In the genomic region with DNA sequence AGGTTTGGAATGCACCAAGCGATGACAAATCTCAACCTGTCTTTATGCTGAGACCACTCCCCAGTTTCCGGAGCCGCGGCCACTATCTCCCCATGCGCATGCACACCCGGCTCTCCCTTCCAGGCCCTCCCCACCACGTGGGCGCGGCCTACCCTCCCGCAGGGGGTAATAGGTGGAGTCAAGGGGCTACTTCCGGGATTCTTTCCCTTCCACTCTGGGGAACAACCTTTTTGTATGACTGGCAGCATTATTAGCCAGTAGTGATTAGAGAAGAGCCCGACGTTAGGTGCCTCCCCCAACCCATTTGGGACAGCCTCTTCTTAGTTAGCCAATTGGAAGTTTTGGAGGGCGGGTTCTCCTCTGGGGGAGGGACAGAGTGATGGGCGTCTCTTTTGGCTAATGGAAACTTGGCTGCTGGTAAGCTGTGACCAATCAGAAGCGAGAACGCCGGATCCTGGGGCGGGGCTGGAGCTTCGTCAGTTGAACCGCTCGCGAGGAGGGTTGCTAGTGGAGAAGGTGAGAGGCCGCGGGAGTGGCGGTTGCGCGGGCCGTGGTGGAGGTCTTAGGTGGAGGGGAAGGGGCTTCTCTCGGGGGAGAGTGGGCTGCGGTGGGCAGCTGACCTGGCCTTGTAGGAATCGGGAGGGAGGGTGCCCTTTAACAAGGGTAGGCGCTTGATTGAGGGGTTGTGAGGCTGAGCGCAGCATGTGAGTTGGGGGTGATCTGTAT, we compare ENCODE assay signal across 8 cellular contexts. TPM values are rescaled to one million over a fixed set of nuclear protein-coding genes. Genes with fewer than 3 reads are reported as not detected.
DNase-seq lines count a peak whose midpoint lies in the region; ATAC-seq and TF ChIP-seq lines count a peak whose summit lies in the region.

A gene with protein sequence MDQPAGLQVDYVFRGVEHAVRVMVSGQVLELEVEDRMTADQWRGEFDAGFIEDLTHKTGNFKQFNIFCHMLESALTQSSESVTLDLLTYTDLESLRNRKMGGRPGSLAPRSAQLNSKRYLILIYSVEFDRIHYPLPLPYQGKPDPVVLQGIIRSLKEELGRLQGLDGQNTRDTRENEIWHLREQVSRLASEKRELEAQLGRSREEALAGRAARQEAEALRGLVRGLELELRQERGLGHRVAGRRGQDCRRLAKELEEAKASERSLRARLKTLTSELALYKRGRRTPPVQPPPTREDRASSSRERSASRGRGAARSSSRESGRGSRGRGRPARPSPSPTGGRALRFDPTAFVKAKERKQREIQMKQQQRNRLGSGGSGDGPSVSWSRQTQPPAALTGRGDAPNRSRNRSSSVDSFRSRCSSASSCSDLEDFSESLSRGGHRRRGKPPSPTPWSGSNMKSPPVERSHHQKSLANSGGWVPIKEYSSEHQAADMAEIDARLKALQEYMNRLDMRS (plus strand): TSS at position 479 of the 726 bp plus-strand sequence. CDS start 7,552 bp downstream, outside the sequence.

- no peak within 1 kb of the TSS for H3K4ac ChIP-seq in H9 (ENCODE audit: low read depth, low read length)

- H3K27me3 ChIP-seq in H9 (ENCODE audit: insufficient read depth, low read length): no peaks in the 10 kb centered on the region
- no peaks in the 10 kb centered on the region; the same call in 1 of the 2 replicates for H3K27me3 ChIP-seq in MG63
- no peaks in the 10 kb centered on the region for H3K27me3 ChIP-seq in foreskin keratinocyte
- H3K27me3 ChIP-seq in neural progenitor cell: peaks cover 4% of the 10 kb centered on the region

- no peak within 1 kb of the TSS for H3K14ac ChIP-seq in H9 (ENCODE audit: insufficient read depth, low read length)

- peaks cover 8% of the 10 kb centered on the region for H3K27me3 Mint-ChIP-seq in H9 (ENCODE audit: low read depth)
- peaks cover 7% of the 10 kb centered on the region for H3K27me3 Mint-ChIP-seq in neural progenitor cell (ENCODE audit: insufficient read depth, low read depth)

- peak within 1 kb of the TSS; percentile 79 for H3K4me3 ChIP-seq in MG63
- peak within 1 kb of the TSS; percentile 75 for H3K4me3 ChIP-seq in neural progenitor cell

- no peak within 1 kb of the TSS for H3T11ph ChIP-seq in H9 (ENCODE audit: low read length)

- WGBS in H9 (ENCODE audit: extremely low coverage, insufficient read length, low lambda C conversion rate): no CpG with 5 or more reads among the region's 34 CpGs

- peak; percentile 95 for ATAC-seq in foreskin keratinocyte

- H3K4me1 Mint-ChIP-seq in H9 (peaks cover 10 to 27% of the 10 kb centered on the region in 2 experiments), neural progenitor cell (peaks cover 24% of the 10 kb centered on the region)

- H3K27ac Mint-ChIP-seq in H9: no peak within 1 kb of the TSS
- no peak within 1 kb of the TSS for H3K27ac Mint-ChIP-seq in neural progenitor cell

- H2BK5ac ChIP-seq in H9 (ENCODE audit: insufficient read length, low read length): no peak within 1 kb of the TSS

- H4K20me1 ChIP-seq in H9 (ENCODE audit: control insufficient read depth, insufficient read depth, insufficient read length): no peaks in the 10 kb centered on the region
- H4K20me1 ChIP-seq in neural progenitor cell (ENCODE audit: low read depth): peaks cover under 1% of the 10 kb centered on the region

- H3K27ac ChIP-seq in H9 (ENCODE audit: insufficient read length, low read depth, low read length) (no peak within 1 kb of the TSS), foreskin keratinocyte (no peak within 1 kb of the TSS), neural progenitor cell (no peak within 1 kb of the TSS)

- no peaks in the 10 kb centered on the region; a peak in 2 of 5 replicates for H3K9me3 Mint-ChIP-seq in H9
- H3K9me3 Mint-ChIP-seq in neural progenitor cell: no peaks in the 10 kb centered on the region

- H2BK12ac ChIP-seq in H9 (ENCODE audit: insufficient read length, low read depth, low read length): no peak within 1 kb of the TSS

- H3K79me1 ChIP-seq in H9 (ENCODE audit: insufficient read depth, low read depth, low read length, poor library complexity, severe bottlenecking): peaks cover 3% of the 10 kb centered on the region

- H2AK5ac ChIP-seq in H9 (ENCODE audit: insufficient read length, low read length): no peak within 1 kb of the TSS

- peaks cover 16% of the 10 kb centered on the region for H3F3A ChIP-seq in neural progenitor cell (ENCODE audit: low read depth)

- peak; percentile 98 for DNase-seq in H9
- peak; percentile 95 for DNase-seq in MG63
- peak; percentile 98 to 99 for DNase-seq in SHP77 (lab: John Stamatoyannopoulos, UW)
- DNase-seq in activated effector memory CD4-positive, alpha-beta T cell treated with Interleukin-2 at 50 U/mL for 16 hours: peak; percentile 94
- peak; percentile 99 to 100 for DNase-seq in foreskin keratinocyte
- DNase-seq in neural progenitor cell (ENCODE audit: low spot score): peak; percentile 100
- peak; percentile 99 for DNase-seq in stromal cell of bone marrow (ENCODE audit: low read depth)

- H2BK20ac ChIP-seq in H9 (ENCODE audit: low read depth, low read length, poor library complexity, severe bottlenecking): no peak within 1 kb of the TSS

- H3K36me3 Mint-ChIP-seq in H9 (ENCODE audit: insufficient read depth in 1 of 3, low read depth in 3 of 3) (peaks cover 6 to 7% (median 6%) of the 10 kb centered on the region in 3 experiments; a peak in 6 of 7 replicates), neural progenitor cell (no peaks in the 10 kb centered on the region)

- H3K56ac ChIP-seq in H9 (ENCODE audit: insufficient read length, low read depth, low read length): no peak within 1 kb of the TSS

- peaks cover 7% of the 10 kb centered on the region for H3K23me2 ChIP-seq in H9 (ENCODE audit: insufficient read length, low read depth, low read length, poor library complexity, severe bottlenecking)

- H3K4me2 ChIP-seq in H9 (ENCODE audit: insufficient read depth, insufficient read length, low read length) (peak within 1 kb of the TSS; percentile 94), neural progenitor cell (peak within 1 kb of the TSS; percentile 93)

- H4K8ac ChIP-seq in H9 (replicated peaks; ENCODE audit: insufficient read length, low read depth, low read length): no peak within 1 kb of the TSS

- H3K79me2 ChIP-seq in H9 (ENCODE audit: insufficient read depth, low read length) (0 out of 2 replicates have a peak, but pooled peaks cover 5% of the 10 kb centered on the region), neural progenitor cell (ENCODE audit: low read depth) (peaks cover 14% of the 10 kb centered on the region)

- no peak within 1 kb of the TSS for H4K5ac ChIP-seq in H9 (ENCODE audit: insufficient read length, low read depth, low read length)

- H3K36me3 ChIP-seq in ES-I3 (ENCODE audit: insufficient read depth, low read length) (no peaks in the 10 kb centered on the region), MG63 (no peaks in the 10 kb centered on the region), neural progenitor cell (no peaks in the 10 kb centered on the region)

- TF ChIP-seq CTCF in H9 (conservative IDR thresholded peaks at IDR 0.05): no peak
- TF ChIP-seq CTCF in foreskin keratinocyte (conservative IDR thresholded peaks at IDR 0.05): no peak
- TF ChIP-seq CTCF in neural progenitor cell (IDR thresholded peaks at IDR 0.05): no peak

- H3K4me1 ChIP-seq in ES-I3 (ENCODE audit: insufficient read depth, low read length) (peaks cover 5% of the 10 kb centered on the region; the same call in 1 of the 2 replicates), H9 (ENCODE audit: insufficient read depth, low read length) (no peaks in the 10 kb centered on the region), foreskin keratinocyte (no peaks in the 10 kb centered on the region), neural progenitor cell (peaks cover 5% of the 10 kb centered on the region)

- H2AFZ ChIP-seq in H9 (ENCODE audit: low read length) (peak within 1 kb of the TSS; percentile 90), neural progenitor cell (replicated peaks) (peak within 1 kb of the TSS; percentile 45)

- peak within 1 kb of the TSS; percentile 87 for H3K9ac ChIP-seq in ES-I3 (ENCODE audit: low read depth, low read length)
- peak within 1 kb of the TSS; percentile 76 for H3K9ac ChIP-seq in H9 (ENCODE audit: extremely low read depth, insufficient read length, low read length)
- H3K9ac ChIP-seq in neural progenitor cell: peak within 1 kb of the TSS; percentile 35

- H2BK120ac ChIP-seq in H9 (ENCODE audit: low read depth, low read length, poor library complexity, severe bottlenecking): no peak within 1 kb of the TSS

- H3K9me3 ChIP-seq in ES-I3 (ENCODE audit: control insufficient read depth, insufficient read depth, low read length) (no peaks in the 10 kb centered on the region), H9 (ENCODE audit: control insufficient read depth, low read depth, low read length) (no peaks in the 10 kb centered on the region), MG63 (no peaks in the 10 kb centered on the region), neural progenitor cell (ENCODE audit: low read depth) (no peaks in the 10 kb centered on the region)

- H4K91ac ChIP-seq in H9 (ENCODE audit: insufficient read length, low read depth, low read length): no peak within 1 kb of the TSS

- H3K18ac ChIP-seq in H9 (ENCODE audit: insufficient read length, low read depth, low read length): no peak within 1 kb of the TSS

- H3K4me3 Mint-ChIP-seq in H9: 0 out of 5 replicates have a peak within 1 kb of the TSS, but pooled peaks of 1 of the 2 experiments have one; percentile 59
- no peak within 1 kb of the TSS for H3K4me3 Mint-ChIP-seq in neural progenitor cell

- no peak within 1 kb of the TSS for H3K23ac ChIP-seq in H9 (ENCODE audit: insufficient read length, low read depth, low read length)

- no peak within 1 kb of the TSS for H2BK15ac ChIP-seq in H9 (ENCODE audit: low read depth, low read length)

RNA-seq across cellular contexts. Expression of the gene that starts here (rescaled TPM):
- total RNA-seq in H9 (2021) (15.9 and 16.9 TPM in 2 replicates), foreskin keratinocyte (9.8 and 12.3 TPM in 2 replicates), neural progenitor cell (ENCODE audit: low replicate concordance) (5.7 and 11.6 TPM in 2 replicates)
- total RNA-seq in MG63 (2014; rRNA removed; shearing (Covaris generic); ENCODE audit: low replicate concordance): 10.5 and 25.5 TPM in 2 replicates
- polyA plus RNA-seq in foreskin keratinocyte: 16.2 and 16.7 TPM in 2 replicates

Comparison
In these comparisons a context has a peak if more than half of its experiments do, and no peak if none do; other contexts are left out.
1. H3K9ac ChIP-seq: peak in every context shown above with its lines; median percentile 87 in ES-I3; 76 in H9; 35 in neural progenitor cell.